Comparison of ENCODE assay signal across 1 cellular context in the genomic region with DNA sequence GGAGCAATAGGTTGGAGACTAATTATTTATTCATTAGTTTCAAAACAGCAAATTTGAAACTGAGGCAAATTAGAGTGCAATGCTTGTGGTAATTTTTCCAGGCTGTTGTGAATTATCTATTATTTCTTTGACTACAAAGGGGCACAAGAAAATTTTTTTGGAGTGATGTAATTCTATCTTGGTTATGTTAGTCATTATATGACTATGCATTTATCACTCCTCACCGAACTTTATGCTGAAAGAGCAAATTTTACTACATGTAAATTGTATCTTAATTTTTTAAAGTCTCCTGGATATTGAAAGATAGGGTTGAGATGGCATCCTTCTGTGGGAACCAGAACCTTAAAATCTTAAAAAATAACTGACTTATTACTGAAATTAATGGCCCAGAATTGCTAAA.
A peak's percentile ranks its signal among the peaks of the same experiment; 100 is the strongest.
TF ChIP-seq lines count a peak whose summit lies in the region.

No MANE protein-coding gene starts in this region.

TF ChIP-seq in HepG2, 621 proteins besides CTCF, POLR2A, EP300 and RAD21 (continued from another document):
- TF ChIP-seq ZNF703 (CRISPR knock-in tag; IDR thresholded peaks at IDR 0.05; ENCODE audit: borderline replicate concordance) (no peak), SYNCRIP (IDR thresholded peaks at IDR 0.05; ENCODE audit: insufficient read depth, low read depth, low read length) (no peak), MAFF (IDR thresholded peaks at IDR 0.05; ENCODE audit: low read depth, low read length) (0 out of 2 replicates have a peak, but pooled peaks have one; percentile 31), ZNF546 (CRISPR knock-in tag; conservative IDR thresholded peaks at IDR 0.05) (no peak), ZNF326 (CRISPR knock-in tag; IDR thresholded peaks at IDR 0.05; ENCODE audit: borderline replicate concordance) (no peak)
